Comparison of ENCODE assay signal across 15 cellular contexts in genomic region chr15:39079296-39079834, GRCh38.
DNase-seq lines count a peak whose midpoint lies in the region; ATAC-seq and TF ChIP-seq lines count a peak whose summit lies in the region.
"Had no signal": no experiment of that assay in that cellular context is flagged by ENCODE, and none has a peak within 500 bp of the region (broad histone marks: within the 10 kb centered on the region; RNA-seq: fewer than 3 reads in every experiment).

No MANE protein-coding gene starts in this region.

- ATAC-seq in GM19351 (IDR thresholded peaks at IDR 0.05; ENCODE audit: unreplicated experiment) = no peak
- ATAC-seq: natural killer cell had no signal

- H3K9ac ChIP-seq in skeletal muscle satellite cell (ENCODE audit: low read depth, low read length) = peak overlapping the region; percentile 6

- DNase-seq in NCI-H1694 treated with DMSO at 0.1 percent for 48 hours (lab: John Stamatoyannopoulos, UW) (peak; percentile 34), NCI-H1694 (lab: John Stamatoyannopoulos, UW) (no peak), SJSA1 (ENCODE audit: low read depth in 1 of 2, low spot score in 2 of 2) (peak; percentile 47 to 69), fibroblast of pulmonary artery (ENCODE audit: low read depth) (peak; percentile 96), NCI-H1930 (lab: John Stamatoyannopoulos, UW) (no peak), GOT3 (lab: John Stamatoyannopoulos, UW) (no peak)
- DNase-seq: erythroblast, natural killer cell, NCI-H345, RPMI8226, thyroid gland had no signal

- H3K4me2 ChIP-seq in skeletal muscle satellite cell (ENCODE audit: low read length) = no peak overlapping the region

- no peaks in the 10 kb centered on the region for H3K9me3 ChIP-seq in SJSA1 (replicated peaks)
- no peaks in the 10 kb centered on the region for H3K9me3 ChIP-seq in skeletal muscle satellite cell (replicated peaks; ENCODE audit: low read length)
- H3K9me3 ChIP-seq: thyroid gland had no signal

- no peak for TF ChIP-seq CTCF in fibroblast of pulmonary artery (IDR thresholded peaks at IDR 0.05; ENCODE audit: low read length, missing control alignments)

- H3K27me3 ChIP-seq in SJSA1 (replicated peaks) (no peaks in the 10 kb centered on the region), skeletal muscle satellite cell (ENCODE audit: control insufficient read depth, insufficient read depth, low read length) (no peaks in the 10 kb centered on the region)
- H3K27me3 ChIP-seq: thyroid gland had no signal

- H3K4me1 ChIP-seq in SJSA1 (replicated peaks) = peaks cover 20% of the 10 kb centered on the region
- H3K4me1 ChIP-seq in skeletal muscle satellite cell (ENCODE audit: control insufficient read depth, insufficient read depth, low read length) = peaks cover 6% of the 10 kb centered on the region
- H3K4me1 ChIP-seq: thyroid gland had no signal

- H3K27ac ChIP-seq in SJSA1 = 0 out of 2 replicates have a peak overlapping the region, but pooled peaks have one; percentile 7
- H3K27ac ChIP-seq: 22Rv1, skin epidermis, thyroid gland had no signal

- H3K4me3 ChIP-seq in SJSA1 (no peak overlapping the region), fibroblast of pulmonary artery (replicated peaks; ENCODE audit: low read depth, low read length) (no peak overlapping the region), skeletal muscle satellite cell (ENCODE audit: low read length) (no peak overlapping the region)
- H3K4me3 ChIP-seq: skin epidermis, thyroid gland had no signal

- no peaks in the 10 kb centered on the region for H3K36me3 ChIP-seq in SJSA1
- H3K36me3 ChIP-seq in skeletal muscle satellite cell (ENCODE audit: insufficient read depth, low read length) = no peaks in the 10 kb centered on the region
- H3K36me3 ChIP-seq: thyroid gland had no signal

Comparison
In these comparisons a context has a peak if more than half of its experiments do, and no peak if none do; other contexts are left out.
1. DNase-seq: peak in NCI-H1694 treated with DMSO at 0.1 percent for 48 hours (single experiment), SJSA1 (2 of 2) and fibroblast of pulmonary artery (single experiment); none in NCI-H1694 (single experiment), NCI-H1930 (0 of 2) and GOT3 (single experiment).